In the genomic region with DNA sequence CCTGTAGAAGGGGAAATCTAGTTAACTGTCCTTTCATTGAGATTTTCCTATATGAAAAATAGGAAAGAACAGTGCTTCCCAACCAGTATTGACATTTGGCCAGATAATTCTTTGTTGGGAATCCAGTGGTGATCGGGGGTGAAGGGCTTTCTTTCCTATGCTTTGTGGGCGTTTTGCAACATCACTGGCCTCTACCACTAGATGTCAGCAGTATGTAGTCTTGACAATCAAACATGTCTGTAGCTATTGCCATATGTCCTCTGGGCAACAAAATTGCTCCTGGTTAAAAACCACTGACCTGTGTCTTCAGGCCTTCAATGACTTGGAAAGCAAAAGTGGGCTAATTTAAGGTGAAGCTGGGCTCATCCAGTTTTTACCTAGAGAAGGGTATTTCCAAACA, we compare ENCODE assay signal across 9 cellular contexts.
DNase-seq lines count a peak whose midpoint lies in the region; ATAC-seq and TF ChIP-seq lines count a peak whose summit lies in the region.
"Had no signal": no experiment of that assay in that cellular context is flagged by ENCODE, and none has a peak within 500 bp of the region (broad histone marks: within the 10 kb centered on the region; RNA-seq: fewer than 3 reads in every experiment).

No MANE protein-coding gene starts in this region.

- no peak overlapping the region for H3K27ac ChIP-seq in CD8-positive, alpha-beta T cell (ENCODE audit: low read depth, low read length)

- DNase-seq in ACHN (peak; percentile 15), NCI-H69 (lab: John Stamatoyannopoulos, UW) (peak; percentile 63), fibroblast of mammary gland (ENCODE audit: low read depth) (peak; percentile 1), inferior parietal cortex (ENCODE audit: extremely low spot score) (no peak)
- no peak for DNase-seq in CD8-positive, alpha-beta T cell
- no peak for DNase-seq in activated CD8-positive, alpha-beta memory T cell treated with anti-CD3 and anti-CD28 coated beads, Interleukin-2, amount 50 U/mL, for 4 hours
- DNase-seq: DMS79 treated with DMSO at 0.1 percent for 48 hours had no signal

- intact Hi-C loops in CD8-positive, alpha-beta T cell (cut with DNase I, micrococcal nuclease), result no loop called here

- POLR2A ChIA-PET in CD8-positive, alpha-beta T cell (lab: Charles Lee), result no interaction called here

- H3K27me3 ChIP-seq in CD8-positive, alpha-beta T cell (ENCODE audit: insufficient read depth, low read length), result no peaks in the 10 kb centered on the region

- H3K36me3 ChIP-seq in CD8-positive, alpha-beta T cell (ENCODE audit: insufficient read depth, low read length), result no peaks in the 10 kb centered on the region

- no peaks in the 10 kb centered on the region for H3K4me1 ChIP-seq in CD8-positive, alpha-beta T cell (ENCODE audit: insufficient read depth, low read length)

- H3K9me3 Mint-ChIP-seq in CD8-positive, alpha-beta T cell, result peaks cover 6% of the 10 kb centered on the region

- H3K36me3 Mint-ChIP-seq in CD8-positive, alpha-beta T cell, result no peaks in the 10 kb centered on the region

- H3K4me3 Mint-ChIP-seq in CD8-positive, alpha-beta T cell, result no peak overlapping the region

- H3K4me3 ChIP-seq in fibroblast of mammary gland (ENCODE audit: control insufficient read depth, low read depth, low read length), result no peak overlapping the region
- H3K4me3 ChIP-seq in CD8-positive, alpha-beta T cell (ENCODE audit: low read depth, low read length), result no peak overlapping the region

- ATAC-seq in GM18868 (IDR thresholded peaks at IDR 0.05; ENCODE audit: unreplicated experiment), result peak; percentile 53
- ATAC-seq in activated CD4-positive, CD25-positive, alpha-beta regulatory T cell treated with anti-CD3 and anti-CD28 coated beads, Interleukin-2, amount 50 U/mL, for 24 hours, result no peak
- ATAC-seq in CD8-positive, alpha-beta T cell, result no peak

- peak; percentile 40 for TF ChIP-seq CTCF in fibroblast of mammary gland (conservative IDR thresholded peaks at IDR 0.05; ENCODE audit: control insufficient read depth, insufficient read depth, low read depth, low read length)
- no peak for TF ChIP-seq CTCF in CD8-positive, alpha-beta T cell (IDR thresholded peaks at IDR 0.05)

- in situ Hi-C loops in ACHN (cut with HindIII; ENCODE audit: low pct_ligation_motif_present, low pct_unique_long_range_greater_than_20kb, low sequenced_read_pairs), result no loop called here

- CTCF ChIA-PET in CD8-positive, alpha-beta T cell (lab: Charles Lee), result no interaction called here

- no peaks in the 10 kb centered on the region for H3K27me3 Mint-ChIP-seq in CD8-positive, alpha-beta T cell (ENCODE audit: low read depth)

- no peak overlapping the region for H3K27ac Mint-ChIP-seq in CD8-positive, alpha-beta T cell

- H3K9me3 ChIP-seq in CD8-positive, alpha-beta T cell (ENCODE audit: low read length), result no peaks in the 10 kb centered on the region

- H3K4me1 Mint-ChIP-seq in CD8-positive, alpha-beta T cell (ENCODE audit: low read depth), result no peaks in the 10 kb centered on the region

Comparison
In these comparisons a context has a peak if more than half of its experiments do, and no peak if none do; other contexts are left out.
1. DNase-seq: peak in ACHN (single experiment), NCI-H69 (single experiment) and fibroblast of mammary gland (single experiment); none in CD8-positive, alpha-beta T cell (0 of 7), activated CD8-positive, alpha-beta memory T cell treated with anti-CD3 and anti-CD28 coated beads, Interleukin-2, amount 50 U/mL, for 4 hours (single experiment) and inferior parietal cortex (single experiment).